16 cellular contexts compared by ENCODE assay signal in genomic region chr1:206975313-206975712, GRCh38.
"Had no signal": no experiment of that assay in that cellular context is flagged by ENCODE, and none has a peak within 500 bp of the region (broad histone marks: within the 10 kb centered on the region; RNA-seq: fewer than 3 reads in every experiment).

No MANE protein-coding gene starts in this region.

- H3K27ac ChIP-seq: ascending aorta, esophagus muscularis mucosa, psoas muscle, WERI-Rb-1 had no signal

- DNase-seq: activated CD4-positive, alpha-beta memory T cell treated with anti-CD3 and anti-CD28 coated beads, Interleukin-2, amount 10 ng/mL, durations not matched to agents 7 days and 5 days; activated CD4-positive, alpha-beta T cell treated with anti-CD3 and anti-CD28 coated beads for 36 hours; activated CD8-positive, alpha-beta memory T cell treated with anti-CD3 and anti-CD28 coated beads, Interleukin-2, amount 50 U/mL, for 48 hours; activated naive CD4-positive, alpha-beta T cell; activated naive CD8-positive, alpha-beta T cell treated with anti-CD3 and anti-CD28 coated beads, Interleukin-2, amount 50 U/mL, for 24 hours; glutamatergic neuron; left cardiac atrium; occipital lobe; psoas muscle; stimulated activated CD4-positive, alpha-beta T cell treated with anti-CD3 and anti-CD28 coated beads, Interleukin-2, amount 100 ng/mL, for 24 hours; stimulated activated naive B cell treated with anti-CD40 and anti-IgM and Interleukin-4, amounts not matched to agents 10 μg/mL and 1 μg/mL and 100 μg/mL, for 72 hours; trophoblast cell; WERI-Rb-1 had no signal

- H3K36me3 ChIP-seq: ascending aorta, esophagus muscularis mucosa, WERI-Rb-1 had no signal

- H3K4me3 ChIP-seq: ascending aorta, esophagus muscularis mucosa, lung, psoas muscle had no signal

- H3K4me1 ChIP-seq: ascending aorta, esophagus muscularis mucosa, psoas muscle had no signal

- H3K9me3 ChIP-seq: ascending aorta, esophagus muscularis mucosa, psoas muscle had no signal
